ENCODE assay signal across 29 cellular contexts in genomic region chr2:8989536-8990079, GRCh38.
"Had no signal": no experiment of that assay in that cellular context is flagged by ENCODE, and none has a peak within 500 bp of the region (broad histone marks: within the 10 kb centered on the region; RNA-seq: fewer than 3 reads in every experiment).

No MANE protein-coding gene starts in this region.

- H3K9me3 ChIP-seq: left lung, lower lobe of right lung, ovary, right atrium auricular region, right lobe of liver, stomach, testis, thyroid gland, transverse colon, upper lobe of left lung, vagina had no signal

- H3K4me3 ChIP-seq: left lung, lower lobe of right lung, neural progenitor cell, ovary, right atrium auricular region, right lobe of liver, skin epidermis, stomach, testis, thyroid gland, transverse colon, upper lobe of left lung, vagina had no signal

- H3K4me3 Mint-ChIP-seq: immature natural killer cell; mesothelial cell of epicardium; naive B cell; natural killer cell; nephron progenitor cell; neural progenitor cell; stimulated activated naive B cell treated with anti-CD40 and anti-IgM and Interleukin-4, amounts not matched to agents 10 μg/mL and 1 μg/mL and 100 μg/mL, for 72 hours had no signal

- H3K36me3 ChIP-seq: left lung, lower lobe of right lung, neural progenitor cell, ovary, right atrium auricular region, right lobe of liver, stomach, thyroid gland, transverse colon, upper lobe of left lung, vagina had no signal

- H3K36me3 Mint-ChIP-seq: immature natural killer cell; mesothelial cell of epicardium; naive B cell; natural killer cell; neural progenitor cell; stimulated activated naive B cell treated with anti-CD40 and anti-IgM and Interleukin-4, amounts not matched to agents 10 μg/mL and 1 μg/mL and 100 μg/mL, for 72 hours had no signal

- DNase-seq: immature natural killer cell; kidney; left colon; left lung; lower lobe of right lung; mammary epithelial cell; mesenchymal stem cell; naive B cell; natural killer cell; nephron progenitor cell; ovary; right lobe of liver; stimulated activated CD4-positive, alpha-beta T cell treated with anti-CD3 and anti-CD28 coated beads, Interleukin-12 subunit alpha, Interleukin-12 subunit beta, amount 100 ng/mL, for 4 hours; stimulated activated CD4-positive, alpha-beta T cell treated with anti-CD3 and anti-CD28 coated beads, Interleukin-15, amount 100 ng/mL, for 24 hours; stimulated activated CD4-positive, alpha-beta T cell treated with anti-CD3 and anti-CD28 coated beads, Interleukin-2, amount 100 ng/mL, for 24 hours; stimulated activated CD4-positive, alpha-beta T cell treated with anti-CD3 and anti-CD28 coated beads, Interleukin-4, amount 100 ng/mL, for 1 hour; stimulated activated naive B cell treated with anti-CD40 and anti-IgM and Interleukin-4, amounts not matched to agents 10 μg/mL and 1 μg/mL and 100 μg/mL, for 72 hours; stimulated activated naive CD8-positive, alpha-beta T cell treated with anti-CD3 and anti-CD28 coated beads, Interleukin-15, Interleukin-2, amounts not matched to agents 100 U/mL and 50 U/mL, for 24 hours; stomach; testis; thyroid gland; transverse colon; upper lobe of left lung had no signal

- H3K9me3 Mint-ChIP-seq: immature natural killer cell; mesothelial cell of epicardium; naive B cell; natural killer cell; nephron progenitor cell; neural progenitor cell; stimulated activated naive B cell treated with anti-CD40 and anti-IgM and Interleukin-4, amounts not matched to agents 10 μg/mL and 1 μg/mL and 100 μg/mL, for 72 hours had no signal

- H3K27me3 Mint-ChIP-seq: progenitor cell of endocrine pancreas had no signal

- H3K27me3 ChIP-seq: left lung, neural progenitor cell, right atrium auricular region, right lobe of liver, stomach, testis, thyroid gland, transverse colon, upper lobe of left lung, vagina had no signal

- H3K27ac ChIP-seq: left lung, lower lobe of right lung, neural progenitor cell, ovary, right atrium auricular region, right lobe of liver, skin epidermis, stomach, testis, thyroid gland, transverse colon, upper lobe of left lung, vagina had no signal

- ATAC-seq: left colon; left lung; lower lobe of right lung; natural killer cell; right lobe of liver; stimulated activated naive B cell treated with anti-CD40 and anti-IgM and Interleukin-4, amounts not matched to agents 10 μg/mL and 1 μg/mL and 100 μg/mL, for 72 hours; stimulated activated naive CD8-positive, alpha-beta T cell treated with anti-CD3 and anti-CD28 coated beads, Interleukin-15, Interleukin-2, amounts not matched to agents 100 U/mL and 50 U/mL, for 24 hours had no signal

- H3K4me2 ChIP-seq: neural progenitor cell had no signal

- H3K27ac Mint-ChIP-seq: immature natural killer cell; mesothelial cell of epicardium; naive B cell; natural killer cell; nephron progenitor cell; neural progenitor cell; progenitor cell of endocrine pancreas; stimulated activated naive B cell treated with anti-CD40 and anti-IgM and Interleukin-4, amounts not matched to agents 10 μg/mL and 1 μg/mL and 100 μg/mL, for 72 hours had no signal

- H3K4me1 Mint-ChIP-seq: immature natural killer cell had no signal

- H3K4me1 ChIP-seq: lower lobe of right lung, right atrium auricular region, right lobe of liver, testis, vagina had no signal
